In genomic region chr1:52668711-52669110, GRCh38 we compare ENCODE assay signal across 20 cellular contexts. TPM values are rescaled to one million over a fixed set of nuclear protein-coding genes. Genes with fewer than 3 reads are reported as not detected.
DNase-seq lines count a peak whose midpoint lies in the region; ATAC-seq and TF ChIP-seq lines count a peak whose summit lies in the region.
"Had no signal": no experiment of that assay in that cellular context is flagged by ENCODE, and none has a peak within 500 bp of the region (broad histone marks: within the 10 kb centered on the region; RNA-seq: fewer than 3 reads in every experiment).

No MANE protein-coding gene starts in this region.

- H3K36me3 Mint-ChIP-seq in T-helper 2 cell treated with Interferon-gamma antibody and Interleukin-4, amounts not matched to agents 5 μg/mL and 100 μg/mL, for 36 hours (ENCODE audit: low read depth) = no peaks in the 10 kb centered on the region
- H3K36me3 Mint-ChIP-seq: neural progenitor cell had no signal

- no peaks in the 10 kb centered on the region for H3K9me3 ChIP-seq in MG63
- H3K9me3 ChIP-seq in psoas muscle = no peaks in the 10 kb centered on the region
- no peaks in the 10 kb centered on the region for H3K9me3 ChIP-seq in vagina
- H3K9me3 ChIP-seq: heart left ventricle, right atrium auricular region, suprapubic skin had no signal

- H3K27me3 ChIP-seq in MG63 (no peaks in the 10 kb centered on the region), psoas muscle (ENCODE audit: insufficient read depth in 3 of 3, low read length in 2 of 3) (no peaks in the 10 kb centered on the region), vagina (no peaks in the 10 kb centered on the region)
- H3K27me3 ChIP-seq: heart left ventricle, neural progenitor cell, right atrium auricular region, suprapubic skin had no signal

- TF ChIP-seq CTCF in psoas muscle (IDR thresholded peaks at IDR 0.05) (no peak), vagina (IDR thresholded peaks at IDR 0.05) (no peak)

- H3K4me1 ChIP-seq in psoas muscle (peaks cover 11% of the 10 kb centered on the region), vagina (peaks cover 12% of the 10 kb centered on the region)
- H3K4me1 ChIP-seq: heart left ventricle, right atrium auricular region, suprapubic skin had no signal

- intact Hi-C loops in psoas muscle (cut with DNase I) = no loop called here
- intact Hi-C loops in vagina (cut with DNase I) = no loop called here

- H3K36me3 ChIP-seq in MG63 (no peaks in the 10 kb centered on the region), psoas muscle (ENCODE audit: insufficient read depth in 1 of 2, low read depth in 1 of 2) (no peaks in the 10 kb centered on the region), vagina (no peaks in the 10 kb centered on the region)
- H3K36me3 ChIP-seq: heart left ventricle, neural progenitor cell, right atrium auricular region, suprapubic skin had no signal

- no peak overlapping the region for H3K27ac Mint-ChIP-seq in T-helper 2 cell treated with Interferon-gamma antibody and Interleukin-4, amounts not matched to agents 5 μg/mL and 100 μg/mL, for 36 hours
- H3K27ac Mint-ChIP-seq: activated CD4-positive, alpha-beta memory T cell treated with anti-CD3 and anti-CD28 coated beads, Interleukin-2, amount 10 ng/mL, durations not matched to agents 7 days and 5 days; neural progenitor cell had no signal

- H3K27ac ChIP-seq in psoas muscle = peak overlapping the region; percentile 42
- no peak overlapping the region for H3K27ac ChIP-seq in vagina
- H3K27ac ChIP-seq: heart left ventricle, neural progenitor cell, right atrium auricular region, suprapubic skin had no signal

- H3K4me3 Mint-ChIP-seq in T-helper 2 cell treated with Interferon-gamma antibody and Interleukin-4, amounts not matched to agents 5 μg/mL and 100 μg/mL, for 36 hours = no peak overlapping the region
- H3K4me3 Mint-ChIP-seq: activated CD4-positive, alpha-beta memory T cell treated with anti-CD3 and anti-CD28 coated beads, Interleukin-2, amount 10 ng/mL, durations not matched to agents 7 days and 5 days; neural progenitor cell had no signal

- ATAC-seq in esophagus mucosa (peak; percentile 58), psoas muscle (peak; percentile 50 to 74 (median 66)), HG02571 (IDR thresholded peaks at IDR 0.05; ENCODE audit: unreplicated experiment) (no peak), GM21528 (IDR thresholded peaks at IDR 0.05; ENCODE audit: low FRiP score, unreplicated experiment) (no peak)
- ATAC-seq: heart left ventricle had no signal

- no peaks in the 10 kb centered on the region for H3K27me3 Mint-ChIP-seq in T-helper 2 cell treated with Interferon-gamma antibody and Interleukin-4, amounts not matched to agents 5 μg/mL and 100 μg/mL, for 36 hours (ENCODE audit: low read depth)
- H3K27me3 Mint-ChIP-seq: activated CD4-positive, alpha-beta memory T cell treated with anti-CD3 and anti-CD28 coated beads, Interleukin-2, amount 10 ng/mL, durations not matched to agents 7 days and 5 days had no signal

- TF ChIP-seq POLR2A in vagina (IDR thresholded peaks at IDR 0.05) = no peak

- H3K4me3 ChIP-seq in MG63 = no peak overlapping the region
- H3K4me3 ChIP-seq in psoas muscle = no peak overlapping the region
- no peak overlapping the region for H3K4me3 ChIP-seq in vagina
- H3K4me3 ChIP-seq: heart left ventricle, neural progenitor cell, right atrium auricular region, suprapubic skin had no signal

- H3K9me3 Mint-ChIP-seq in T-helper 2 cell treated with Interferon-gamma antibody and Interleukin-4, amounts not matched to agents 5 μg/mL and 100 μg/mL, for 36 hours = no peaks in the 10 kb centered on the region
- H3K9me3 Mint-ChIP-seq: activated CD4-positive, alpha-beta memory T cell treated with anti-CD3 and anti-CD28 coated beads, Interleukin-2, amount 10 ng/mL, durations not matched to agents 7 days and 5 days; neural progenitor cell had no signal

- WGBS in psoas muscle, 3 donors = 58 to 75% (median 60%) methylated on average over 2 of the region's 2 CpGs

- H3K4me1 Mint-ChIP-seq in T-helper 2 cell treated with Interferon-gamma antibody and Interleukin-4, amounts not matched to agents 5 μg/mL and 100 μg/mL, for 36 hours (ENCODE audit: low read depth) = peaks cover under 1% of the 10 kb centered on the region

- DNase-seq in Daoy (ENCODE audit: low read depth) (peak; percentile 36), MG63 (peak; percentile 87), psoas muscle (no peak), vagina (ENCODE audit: extremely low spot score in 2 of 2) (no peak)
- DNase-seq in T-helper 2 cell treated with Interferon-gamma antibody and Interleukin-4, amounts not matched to agents 5 μg/mL and 100 μg/mL, for 36 hours (ENCODE audit: low spot score) = no peak
- DNase-seq: activated CD4-positive, alpha-beta memory T cell treated with anti-CD3 and anti-CD28 coated beads, Interleukin-2, amount 10 ng/mL, durations not matched to agents 7 days and 5 days; heart left ventricle; kidney; NCI-H2107; NCI-H82; stimulated activated CD4-positive, alpha-beta T cell treated with anti-CD3 and anti-CD28 coated beads, Interleukin-1b, Interleukin-23, amount 100 ng/mL, for 48 hours; SW 1271 had no signal

RNA-seq across cellular contexts. Expression of gene COA7, which starts 29.4 kb away (rescaled TPM):
- total RNA-seq in Daoy (2014; rRNA removed; shearing (Covaris generic)) = 11.9 and 12.6 TPM in 2 replicates
- total RNA-seq in MG63 (2014; rRNA removed; shearing (Covaris generic); ENCODE audit: low replicate concordance) = 16.9 and 37.1 TPM in 2 replicates
- total RNA-seq in esophagus mucosa = 13.7 TPM
- total RNA-seq in psoas muscle = 10 to 100 TPM; 25.2 to 48.8 (median 38.7) TPM
- polyA plus RNA-seq in psoas muscle = 10 to 100 TPM; 27.4 to 41.8 (median 30.5) TPM
- 9.8 TPM for total RNA-seq in vagina

RNA-seq across cellular contexts. Expression of gene SHISAL2A, which starts 35.7 kb away (rescaled TPM):
- total RNA-seq in Daoy (2014; rRNA removed; shearing (Covaris generic)) = 0.17 TPM in 1 of 2 replicates, not detected in the other
- not detected in 2 replicates for total RNA-seq in MG63 (2014; rRNA removed; shearing (Covaris generic); ENCODE audit: low replicate concordance)
- total RNA-seq in esophagus mucosa (0.36 TPM), psoas muscle (1 to 10 TPM in 1 of 4 donors, under 1 TPM in 3; 0.19 to 1.6 (median 0.45) TPM), vagina (3.2 TPM)
- polyA plus RNA-seq in psoas muscle = under 1 TPM; 0.13 to 0.44 (median 0.25) TPM
- total RNA-seq: endothelial cell of umbilical vein, right atrium auricular region, suprapubic skin had no signal
- polyA plus RNA-seq: BJ, endothelial cell of umbilical vein had no signal

RNA-seq across cellular contexts. Expression of gene ZYG11B, which starts 57.5 kb away (rescaled TPM):
- 14.2 and 16.2 TPM in 2 replicates for total RNA-seq in Daoy (2014; rRNA removed; shearing (Covaris generic))
- 9.9 and 15.8 TPM in 2 replicates for total RNA-seq in MG63 (2014; rRNA removed; shearing (Covaris generic); ENCODE audit: low replicate concordance)
- total RNA-seq in esophagus mucosa (13.2 TPM), psoas muscle (100 to 1,000 TPM in 2 of 4 donors, 10 to 100 TPM in 2; 72.0 to 152 (median 97.1) TPM), vagina (30.4 TPM)
- 10 to 100 TPM; 11.4 to 91.0 (median 24.4) TPM for polyA plus RNA-seq in psoas muscle

Comparison
In these comparisons a context has a peak if more than half of its experiments do, and no peak if none do; other contexts are left out.
1. DNase-seq: peak in Daoy (single experiment) and MG63 (single experiment); none in psoas muscle (0 of 2), vagina (0 of 2) and T-helper 2 cell treated with Interferon-gamma antibody and Interleukin-4, amounts not matched to agents 5 μg/mL and 100 μg/mL, for 36 hours (single experiment).
2. ATAC-seq: peak in esophagus mucosa (single experiment) and psoas muscle (4 of 4); none in HG02571 (single experiment) and GM21528 (single experiment).